9 cellular contexts compared by ENCODE assay signal in genomic region chr2:54557211-54557600, GRCh38.
A peak's percentile ranks its signal among the peaks of the same experiment; 100 is the strongest.
DNase-seq lines count a peak whose midpoint lies in the region; ATAC-seq and TF ChIP-seq lines count a peak whose summit lies in the region.
"Had no signal": no experiment of that assay in that cellular context is flagged by ENCODE, and none has a peak within 500 bp of the region (broad histone marks: within the 10 kb centered on the region; RNA-seq: fewer than 3 reads in every experiment).

No MANE protein-coding gene starts in this region.

- H3K4me1 Mint-ChIP-seq in GM23338, result peaks cover 33% of the 10 kb centered on the region

- H3K9me3 Mint-ChIP-seq in GM23338, result no peaks in the 10 kb centered on the region

- no peaks in the 10 kb centered on the region; the same call in 1 of the 2 replicates for H3F3A ChIP-seq in GM23338 (replicated peaks; ENCODE audit: low read depth)

- H3K27me3 Mint-ChIP-seq in GM23338 (ENCODE audit: insufficient read depth, low read depth, poor library complexity), result no peaks in the 10 kb centered on the region

- H3K9me2 ChIP-seq in GM23338 (ENCODE audit: insufficient read depth), result no peaks in the 10 kb centered on the region

- H3K27ac Mint-ChIP-seq in GM23338, result peak overlapping the region; percentile 97

- H3K4me1 ChIP-seq in GM23338 (ENCODE audit: insufficient read depth), result peaks cover 27% of the 10 kb centered on the region

- peak overlapping the region; percentile 98 for H3K4me3 Mint-ChIP-seq in GM23338

- H3K79me2 ChIP-seq in GM23338 (replicated peaks; ENCODE audit: insufficient read depth), result peaks cover 47% of the 10 kb centered on the region

- TF ChIP-seq CTCF in GM23338 (conservative IDR thresholded peaks at IDR 0.05; ENCODE audit: low read depth in 2 of 2) (no peak), VCaP (conservative IDR thresholded peaks at IDR 0.05) (no peak), fibroblast of villous mesenchyme (IDR thresholded peaks at IDR 0.05; ENCODE audit: insufficient read depth, low read depth, low read length) (no peak), retinal pigment epithelial cell (conservative IDR thresholded peaks at IDR 0.05; ENCODE audit: low read depth, low read length) (no peak), GM13976 (IDR thresholded peaks at IDR 0.05; ENCODE audit: borderline replicate concordance, control extremely low read depth, extremely low read depth, insufficient read depth, missing control alignments) (no peak)

- H3K36me3 ChIP-seq in GM23338 (ENCODE audit: insufficient read depth), result no peaks in the 10 kb centered on the region

- H3K36me3 Mint-ChIP-seq in GM23338 (ENCODE audit: low read depth), result peaks cover 3% of the 10 kb centered on the region; the same call in 1 of the 3 replicates

- no peaks in the 10 kb centered on the region for H3K27me3 ChIP-seq in GM23338 (ENCODE audit: insufficient read depth)

- no peak for ATAC-seq in GM23338
- ATAC-seq in GM19467 (IDR thresholded peaks at IDR 0.05; ENCODE audit: unreplicated experiment), result no peak

- peak overlapping the region; percentile 99 for H3K27ac ChIP-seq in GM23338 (ENCODE audit: low read depth)
- peak overlapping the region; percentile 99 for H3K27ac ChIP-seq in VCaP

- DNase-seq in GM23338 (ENCODE audit: low spot score) (no peak), fibroblast of villous mesenchyme (ENCODE audit: low read depth) (no peak), retinal pigment epithelial cell (ENCODE audit: low read depth) (no peak), GM13976 (ENCODE audit: low spot score) (no peak), D341Med (ENCODE audit: low spot score) (no peak), NCI-H146 (lab: John Stamatoyannopoulos, UW) (no peak)
- DNase-seq: NCI-H2081 treated with DMSO at 0.1 percent for 48 hours had no signal

- H4K20me1 ChIP-seq in GM23338 (replicated peaks; ENCODE audit: insufficient read depth), result peaks cover 7% of the 10 kb centered on the region

- peak overlapping the region; percentile 89 for H3K4me2 ChIP-seq in GM23338

- in situ Hi-C loops in GM13976 (cut with MboI; ENCODE audit: low sequenced_read_pairs, unreplicated experiment), result no loop called here

- H2AFZ ChIP-seq in GM23338, result no peak overlapping the region

- H3K4me3 ChIP-seq in GM23338, result peak overlapping the region; percentile 70
- peak overlapping the region; percentile 75 for H3K4me3 ChIP-seq in fibroblast of villous mesenchyme (ENCODE audit: low read depth, low read length)
- H3K4me3 ChIP-seq in retinal pigment epithelial cell (ENCODE audit: low read length), result peak overlapping the region; percentile 79

TF ChIP-seq in GM23338, 12 proteins besides CTCF, POLR2A, EP300 and RAD21 (continues in another document):
- TF ChIP-seq POLR2AphosphoS5 (IDR thresholded peaks at IDR 0.05; ENCODE audit: low read depth) (no peak), CREB1 (CRISPR knock-in tag; IDR thresholded peaks at IDR 0.05; ENCODE audit: low read depth) (no peak), ZNF462 (CRISPR knock-in tag; IDR thresholded peaks at IDR 0.05) (no peak), EZH2 (IDR thresholded peaks at IDR 0.05; ENCODE audit: low read depth, unreplicated experiment) (no peak), ZNF331 (CRISPR knock-in tag; IDR thresholded peaks at IDR 0.05; ENCODE audit: low read depth) (no peak), JUNB (IDR thresholded peaks at IDR 0.05; ENCODE audit: unreplicated experiment) (no peak), REST (IDR thresholded peaks at IDR 0.05; ENCODE audit: unreplicated experiment) (no peak), ZNF114 (CRISPR knock-in tag; IDR thresholded peaks at IDR 0.05) (no peak), STAT1 (IDR thresholded peaks at IDR 0.05; ENCODE audit: unreplicated experiment) (no peak), NANOG (IDR thresholded peaks at IDR 0.05; ENCODE audit: borderline replicate concordance) (no peak)
